Comparison of ENCODE assay signal across 1 cellular context in the genomic region with DNA sequence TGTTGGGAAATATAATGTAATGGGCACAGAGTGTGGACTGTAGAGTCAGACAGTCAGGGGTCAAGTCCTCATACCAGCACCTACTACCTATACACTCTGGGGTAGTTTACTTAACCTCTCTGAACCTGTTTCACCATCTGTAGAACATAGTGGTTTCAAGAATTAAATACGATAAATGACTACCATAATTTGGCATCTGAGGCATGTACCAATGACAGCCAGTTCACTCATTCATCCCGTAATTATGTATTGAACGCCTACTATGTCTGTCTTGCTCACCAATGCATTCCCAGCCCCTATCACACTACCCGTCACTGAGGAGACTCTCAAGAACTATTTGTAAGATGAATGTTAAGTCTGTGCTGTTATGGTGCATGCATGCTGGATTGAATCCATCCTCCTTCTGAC.
TF ChIP-seq lines count a peak whose summit lies in the region.

No MANE protein-coding gene starts in this region.

TF ChIP-seq in HepG2, 621 proteins besides CTCF, POLR2A, EP300 and RAD21 (continued from another document and continues in another):
- TF ChIP-seq ZNF337 (CRISPR knock-in tag; IDR thresholded peaks at IDR 0.05; ENCODE audit: borderline replicate concordance, low read depth) (no peak), NR2F2 (IDR thresholded peaks at IDR 0.05; ENCODE audit: borderline replicate concordance, low read depth) (peak; percentile 95), RORA (CRISPR knock-in tag; IDR thresholded peaks at IDR 0.05) (no peak), ZNF574 (CRISPR knock-in tag; IDR thresholded peaks at IDR 0.05) (no peak), DPF2 (CRISPR knock-in tag; IDR thresholded peaks at IDR 0.05; ENCODE audit: borderline replicate concordance, low read depth) (no peak), SRF (IDR thresholded peaks at IDR 0.05; ENCODE audit: low read depth, low read length) (no peak), SP5 (CRISPR knock-in tag; IDR thresholded peaks at IDR 0.05; ENCODE audit: borderline replicate concordance, low read depth) (no peak), ZNF839 (CRISPR knock-in tag; IDR thresholded peaks at IDR 0.05; ENCODE audit: borderline replicate concordance) (no peak), TFE3 (CRISPR knock-in tag; IDR thresholded peaks at IDR 0.05) (no peak), ZMYM2 (CRISPR knock-in tag; IDR thresholded peaks at IDR 0.05) (no peak), ZNF30 (CRISPR knock-in tag; IDR thresholded peaks at IDR 0.05) (no peak), NCOA2 (CRISPR knock-in tag; IDR thresholded peaks at IDR 0.05) (peak; percentile 79), IRF1 (CRISPR knock-in tag; IDR thresholded peaks at IDR 0.05; ENCODE audit: low read depth) (no peak), ZNF737 (CRISPR knock-in tag; IDR thresholded peaks at IDR 0.05; ENCODE audit: borderline replicate concordance) (no peak), TCF7 (IDR thresholded peaks at IDR 0.05; ENCODE audit: low read depth) (peak; percentile 55), NR3C1 (CRISPR knock-in tag; IDR thresholded peaks at IDR 0.05) (no peak), ZNF552 (CRISPR knock-in tag; IDR thresholded peaks at IDR 0.05; ENCODE audit: borderline replicate concordance) (no peak), ZNF7 (CRISPR knock-in tag; IDR thresholded peaks at IDR 0.05) (no peak), IKZF1 (IDR thresholded peaks at IDR 0.05) (no peak), IRX3 (CRISPR knock-in tag; IDR thresholded peaks at IDR 0.05; ENCODE audit: borderline replicate concordance, low read depth) (no peak), JUND (CRISPR knock-in tag; IDR thresholded peaks at IDR 0.05) (peak; percentile 50; the same call in 1 of the 2 replicates), RNF2 (conservative IDR thresholded peaks at IDR 0.05; ENCODE audit: low read depth) (no peak), ZNF841 (CRISPR knock-in tag; IDR thresholded peaks at IDR 0.05; ENCODE audit: borderline replicate concordance) (no peak), FOSL2 (CRISPR knock-in tag; IDR thresholded peaks at IDR 0.05) (peak; percentile 92), ZNF773 (CRISPR knock-in tag; IDR thresholded peaks at IDR 0.05; ENCODE audit: borderline replicate concordance) (no peak), ZC3H13 (CRISPR knock-in tag; IDR thresholded peaks at IDR 0.05) (no peak)
- TF ChIP-seq, protein P1, sequence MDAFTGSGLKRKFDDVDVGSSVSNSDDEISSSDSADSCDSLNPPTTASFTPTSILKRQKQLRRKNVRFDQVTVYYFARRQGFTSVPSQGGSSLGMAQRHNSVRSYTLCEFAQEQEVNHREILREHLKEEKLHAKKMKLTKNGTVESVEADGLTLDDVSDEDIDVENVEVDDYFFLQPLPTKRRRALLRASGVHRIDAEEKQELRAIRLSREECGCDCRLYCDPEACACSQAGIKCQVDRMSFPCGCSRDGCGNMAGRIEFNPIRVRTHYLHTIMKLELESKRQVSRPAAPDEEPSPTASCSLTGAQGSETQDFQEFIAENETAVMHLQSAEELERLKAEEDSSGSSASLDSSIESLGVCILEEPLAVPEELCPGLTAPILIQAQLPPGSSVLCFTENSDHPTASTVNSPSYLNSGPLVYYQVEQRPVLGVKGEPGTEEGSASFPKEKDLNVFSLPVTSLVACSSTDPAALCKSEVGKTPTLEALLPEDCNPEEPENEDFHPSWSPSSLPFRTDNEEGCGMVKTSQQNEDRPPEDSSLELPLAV (CRISPR knock-in tag; conservative IDR thresholded peaks at IDR 0.05; ENCODE audit: low read depth), result no peak
- TF ChIP-seq, protein P2, sequence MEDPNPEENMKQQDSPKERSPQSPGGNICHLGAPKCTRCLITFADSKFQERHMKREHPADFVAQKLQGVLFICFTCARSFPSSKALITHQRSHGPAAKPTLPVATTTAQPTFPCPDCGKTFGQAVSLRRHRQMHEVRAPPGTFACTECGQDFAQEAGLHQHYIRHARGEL (CRISPR knock-in tag; IDR thresholded peaks at IDR 0.05), result no peak
- TF ChIP-seq, protein P3, sequence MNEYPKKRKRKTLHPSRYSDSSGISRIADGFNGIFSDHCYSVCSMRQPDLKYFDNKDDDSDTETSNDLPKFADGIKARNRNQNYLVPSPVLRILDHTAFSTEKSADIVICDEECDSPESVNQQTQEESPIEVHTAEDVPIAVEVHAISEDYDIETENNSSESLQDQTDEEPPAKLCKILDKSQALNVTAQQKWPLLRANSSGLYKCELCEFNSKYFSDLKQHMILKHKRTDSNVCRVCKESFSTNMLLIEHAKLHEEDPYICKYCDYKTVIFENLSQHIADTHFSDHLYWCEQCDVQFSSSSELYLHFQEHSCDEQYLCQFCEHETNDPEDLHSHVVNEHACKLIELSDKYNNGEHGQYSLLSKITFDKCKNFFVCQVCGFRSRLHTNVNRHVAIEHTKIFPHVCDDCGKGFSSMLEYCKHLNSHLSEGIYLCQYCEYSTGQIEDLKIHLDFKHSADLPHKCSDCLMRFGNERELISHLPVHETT (CRISPR knock-in tag; conservative IDR thresholded peaks at IDR 0.05), result no peak
- TF ChIP-seq, protein P4, sequence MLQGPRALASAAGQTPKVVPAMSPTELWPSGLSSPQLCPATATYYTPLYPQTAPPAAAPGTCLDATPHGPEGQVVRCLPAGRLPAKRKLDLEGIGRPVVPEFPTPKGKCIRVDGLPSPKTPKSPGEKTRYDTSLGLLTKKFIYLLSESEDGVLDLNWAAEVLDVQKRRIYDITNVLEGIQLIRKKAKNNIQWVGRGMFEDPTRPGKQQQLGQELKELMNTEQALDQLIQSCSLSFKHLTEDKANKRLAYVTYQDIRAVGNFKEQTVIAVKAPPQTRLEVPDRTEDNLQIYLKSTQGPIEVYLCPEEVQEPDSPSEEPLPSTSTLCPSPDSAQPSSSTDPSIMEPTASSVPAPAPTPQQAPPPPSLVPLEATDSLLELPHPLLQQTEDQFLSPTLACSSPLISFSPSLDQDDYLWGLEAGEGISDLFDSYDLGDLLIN (CRISPR knock-in tag; IDR thresholded peaks at IDR 0.05; ENCODE audit: borderline replicate concordance), result no peak
- TF ChIP-seq, protein P5, sequence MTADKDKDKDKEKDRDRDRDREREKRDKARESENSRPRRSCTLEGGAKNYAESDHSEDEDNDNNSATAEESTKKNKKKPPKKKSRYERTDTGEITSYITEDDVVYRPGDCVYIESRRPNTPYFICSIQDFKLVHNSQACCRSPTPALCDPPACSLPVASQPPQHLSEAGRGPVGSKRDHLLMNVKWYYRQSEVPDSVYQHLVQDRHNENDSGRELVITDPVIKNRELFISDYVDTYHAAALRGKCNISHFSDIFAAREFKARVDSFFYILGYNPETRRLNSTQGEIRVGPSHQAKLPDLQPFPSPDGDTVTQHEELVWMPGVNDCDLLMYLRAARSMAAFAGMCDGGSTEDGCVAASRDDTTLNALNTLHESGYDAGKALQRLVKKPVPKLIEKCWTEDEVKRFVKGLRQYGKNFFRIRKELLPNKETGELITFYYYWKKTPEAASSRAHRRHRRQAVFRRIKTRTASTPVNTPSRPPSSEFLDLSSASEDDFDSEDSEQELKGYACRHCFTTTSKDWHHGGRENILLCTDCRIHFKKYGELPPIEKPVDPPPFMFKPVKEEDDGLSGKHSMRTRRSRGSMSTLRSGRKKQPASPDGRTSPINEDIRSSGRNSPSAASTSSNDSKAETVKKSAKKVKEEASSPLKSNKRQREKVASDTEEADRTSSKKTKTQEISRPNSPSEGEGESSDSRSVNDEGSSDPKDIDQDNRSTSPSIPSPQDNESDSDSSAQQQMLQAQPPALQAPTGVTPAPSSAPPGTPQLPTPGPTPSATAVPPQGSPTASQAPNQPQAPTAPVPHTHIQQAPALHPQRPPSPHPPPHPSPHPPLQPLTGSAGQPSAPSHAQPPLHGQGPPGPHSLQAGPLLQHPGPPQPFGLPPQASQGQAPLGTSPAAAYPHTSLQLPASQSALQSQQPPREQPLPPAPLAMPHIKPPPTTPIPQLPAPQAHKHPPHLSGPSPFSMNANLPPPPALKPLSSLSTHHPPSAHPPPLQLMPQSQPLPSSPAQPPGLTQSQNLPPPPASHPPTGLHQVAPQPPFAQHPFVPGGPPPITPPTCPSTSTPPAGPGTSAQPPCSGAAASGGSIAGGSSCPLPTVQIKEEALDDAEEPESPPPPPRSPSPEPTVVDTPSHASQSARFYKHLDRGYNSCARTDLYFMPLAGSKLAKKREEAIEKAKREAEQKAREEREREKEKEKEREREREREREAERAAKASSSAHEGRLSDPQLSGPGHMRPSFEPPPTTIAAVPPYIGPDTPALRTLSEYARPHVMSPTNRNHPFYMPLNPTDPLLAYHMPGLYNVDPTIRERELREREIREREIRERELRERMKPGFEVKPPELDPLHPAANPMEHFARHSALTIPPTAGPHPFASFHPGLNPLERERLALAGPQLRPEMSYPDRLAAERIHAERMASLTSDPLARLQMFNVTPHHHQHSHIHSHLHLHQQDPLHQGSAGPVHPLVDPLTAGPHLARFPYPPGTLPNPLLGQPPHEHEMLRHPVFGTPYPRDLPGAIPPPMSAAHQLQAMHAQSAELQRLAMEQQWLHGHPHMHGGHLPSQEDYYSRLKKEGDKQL (CRISPR knock-in tag; IDR thresholded peaks at IDR 0.05; ENCODE audit: low read depth), result peak; percentile 71; the same call in 1 of the 2 replicates
- TF ChIP-seq, protein P6, sequence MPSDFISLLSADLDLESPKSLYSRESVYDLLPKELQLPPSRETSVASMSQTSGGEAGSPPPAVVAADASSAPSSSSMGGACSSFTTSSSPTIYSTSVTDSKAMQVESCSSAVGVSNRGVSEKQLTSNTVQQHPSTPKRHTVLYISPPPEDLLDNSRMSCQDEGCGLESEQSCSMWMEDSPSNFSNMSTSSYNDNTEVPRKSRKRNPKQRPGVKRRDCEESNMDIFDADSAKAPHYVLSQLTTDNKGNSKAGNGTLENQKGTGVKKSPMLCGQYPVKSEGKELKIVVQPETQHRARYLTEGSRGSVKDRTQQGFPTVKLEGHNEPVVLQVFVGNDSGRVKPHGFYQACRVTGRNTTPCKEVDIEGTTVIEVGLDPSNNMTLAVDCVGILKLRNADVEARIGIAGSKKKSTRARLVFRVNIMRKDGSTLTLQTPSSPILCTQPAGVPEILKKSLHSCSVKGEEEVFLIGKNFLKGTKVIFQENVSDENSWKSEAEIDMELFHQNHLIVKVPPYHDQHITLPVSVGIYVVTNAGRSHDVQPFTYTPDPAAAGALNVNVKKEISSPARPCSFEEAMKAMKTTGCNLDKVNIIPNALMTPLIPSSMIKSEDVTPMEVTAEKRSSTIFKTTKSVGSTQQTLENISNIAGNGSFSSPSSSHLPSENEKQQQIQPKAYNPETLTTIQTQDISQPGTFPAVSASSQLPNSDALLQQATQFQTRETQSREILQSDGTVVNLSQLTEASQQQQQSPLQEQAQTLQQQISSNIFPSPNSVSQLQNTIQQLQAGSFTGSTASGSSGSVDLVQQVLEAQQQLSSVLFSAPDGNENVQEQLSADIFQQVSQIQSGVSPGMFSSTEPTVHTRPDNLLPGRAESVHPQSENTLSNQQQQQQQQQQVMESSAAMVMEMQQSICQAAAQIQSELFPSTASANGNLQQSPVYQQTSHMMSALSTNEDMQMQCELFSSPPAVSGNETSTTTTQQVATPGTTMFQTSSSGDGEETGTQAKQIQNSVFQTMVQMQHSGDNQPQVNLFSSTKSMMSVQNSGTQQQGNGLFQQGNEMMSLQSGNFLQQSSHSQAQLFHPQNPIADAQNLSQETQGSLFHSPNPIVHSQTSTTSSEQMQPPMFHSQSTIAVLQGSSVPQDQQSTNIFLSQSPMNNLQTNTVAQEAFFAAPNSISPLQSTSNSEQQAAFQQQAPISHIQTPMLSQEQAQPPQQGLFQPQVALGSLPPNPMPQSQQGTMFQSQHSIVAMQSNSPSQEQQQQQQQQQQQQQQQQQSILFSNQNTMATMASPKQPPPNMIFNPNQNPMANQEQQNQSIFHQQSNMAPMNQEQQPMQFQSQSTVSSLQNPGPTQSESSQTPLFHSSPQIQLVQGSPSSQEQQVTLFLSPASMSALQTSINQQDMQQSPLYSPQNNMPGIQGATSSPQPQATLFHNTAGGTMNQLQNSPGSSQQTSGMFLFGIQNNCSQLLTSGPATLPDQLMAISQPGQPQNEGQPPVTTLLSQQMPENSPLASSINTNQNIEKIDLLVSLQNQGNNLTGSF (CRISPR knock-in tag; IDR thresholded peaks at IDR 0.05), result no peak
